15 cellular contexts compared by ENCODE assay signal in the genomic region with DNA sequence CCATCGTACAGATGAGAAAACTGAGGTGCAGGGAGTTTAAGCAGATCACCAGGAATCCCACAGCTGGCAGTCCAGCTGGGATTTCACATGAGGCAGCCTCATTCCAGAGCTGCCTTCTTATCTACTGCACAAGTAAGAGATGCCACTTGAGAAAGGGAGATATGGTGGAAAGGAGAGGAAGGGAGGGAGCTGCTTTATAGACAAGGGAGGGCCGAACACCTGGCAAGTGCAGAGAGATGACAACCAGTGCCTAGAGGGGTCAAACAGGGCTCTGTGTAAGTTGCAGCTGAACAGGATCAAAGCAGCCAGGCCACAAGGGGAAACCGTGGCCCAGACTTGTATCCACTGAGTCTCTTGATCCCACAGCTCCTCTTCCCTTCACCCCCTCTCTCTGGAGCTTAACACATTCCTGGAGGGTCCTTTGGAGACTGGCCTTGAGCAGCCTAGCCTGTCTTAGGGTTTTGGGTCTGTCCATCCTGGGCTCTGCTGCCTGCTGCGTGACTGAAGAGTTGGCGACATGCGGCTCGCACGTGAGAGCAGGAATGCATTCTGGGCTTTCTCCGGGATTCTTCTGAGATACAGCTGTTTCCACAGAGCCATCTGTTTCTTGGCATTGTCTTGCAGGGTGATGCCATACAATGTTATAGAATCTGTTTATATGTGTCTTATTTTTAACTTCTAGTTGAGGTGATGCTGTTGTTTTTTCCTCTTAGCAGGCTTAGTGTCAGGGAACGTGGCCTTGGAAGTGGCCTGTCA.
"Had no signal": no experiment of that assay in that cellular context is flagged by ENCODE, and none has a peak within 500 bp of the region (broad histone marks: within the 10 kb centered on the region; RNA-seq: fewer than 3 reads in every experiment).

No MANE protein-coding gene starts in this region.

- H3K27ac Mint-ChIP-seq: activated CD4-positive, alpha-beta memory T cell treated with anti-CD3 and anti-CD28 coated beads for 36 hours; activated naive CD4-positive, alpha-beta T cell treated with anti-CD3 and anti-CD28 coated beads, Interleukin-2, amount 50 U/mL, for 72 hours; T-helper 2 cell treated with Interferon-gamma antibody and Interleukin-4, amounts not matched to agents 5 μg/mL and 100 μg/mL, for 36 hours had no signal

- H3K27me3 Mint-ChIP-seq: activated CD4-positive, alpha-beta memory T cell treated with anti-CD3 and anti-CD28 coated beads for 36 hours; brain had no signal

- H3K27me3 ChIP-seq: ovary, tibial artery had no signal

- H3K9me3 Mint-ChIP-seq: activated CD4-positive, alpha-beta memory T cell treated with anti-CD3 and anti-CD28 coated beads for 36 hours; brain; T-helper 2 cell treated with Interferon-gamma antibody and Interleukin-4, amounts not matched to agents 5 μg/mL and 100 μg/mL, for 36 hours had no signal

- H3K9me3 ChIP-seq: ovary, tibial artery had no signal

- DNase-seq: activated CD4-positive, alpha-beta memory T cell treated with anti-CD3 and anti-CD28 coated beads for 36 hours; activated CD4-positive, alpha-beta T cell treated with anti-CD3 and anti-CD28 coated beads for 1 hour; activated effector memory CD4-positive, alpha-beta T cell treated with anti-CD3 and anti-CD28 coated beads, Interleukin-2, amount 50 U/mL, for 16 hours; activated T-cell treated with anti-CD3 and anti-CD28 coated beads, Interleukin-2, amount 50 U/mL, for 4 hours; amniotic stem cell; dermis blood vessel endothelial cell; erythroblast; left colon; ovary; retina; small intestine; tibial artery had no signal

- H3K4me1 ChIP-seq: tibial artery had no signal

- ATAC-seq: activated naive CD4-positive, alpha-beta T cell treated with anti-CD3 and anti-CD28 coated beads, Interleukin-2, amount 50 U/mL, for 72 hours; activated T-cell treated with anti-CD3 and anti-CD28 coated beads, Interleukin-2, amount 50 U/mL, for 4 hours; left colon had no signal

- H3K36me3 ChIP-seq: ovary had no signal

- H3K36me3 Mint-ChIP-seq: activated CD4-positive, alpha-beta memory T cell treated with anti-CD3 and anti-CD28 coated beads for 36 hours; activated naive CD4-positive, alpha-beta T cell treated with anti-CD3 and anti-CD28 coated beads, Interleukin-2, amount 50 U/mL, for 72 hours had no signal

- H3K27ac ChIP-seq: ovary, tibial artery had no signal

- H3K4me3 ChIP-seq: ovary, tibial artery had no signal

- H3K4me3 Mint-ChIP-seq: activated CD4-positive, alpha-beta memory T cell treated with anti-CD3 and anti-CD28 coated beads for 36 hours; activated T-cell treated with anti-CD3 and anti-CD28 coated beads, Interleukin-2, amount 50 U/mL, for 4 hours; brain; T-helper 2 cell treated with Interferon-gamma antibody and Interleukin-4, amounts not matched to agents 5 μg/mL and 100 μg/mL, for 36 hours had no signal
